Comparison of ENCODE assay signal across 24 cellular contexts in genomic region chr4:92677805-92678204, GRCh38.
"Had no signal": no experiment of that assay in that cellular context is flagged by ENCODE, and none has a peak within 500 bp of the region (broad histone marks: within the 10 kb centered on the region; RNA-seq: fewer than 3 reads in every experiment).

No MANE protein-coding gene starts in this region.

- H3K4me1 ChIP-seq: colonic mucosa, esophagus muscularis mucosa, foreskin keratinocyte, gastrocnemius medialis, gastroesophageal sphincter, heart left ventricle, heart right ventricle had no signal

- ATAC-seq: effector memory CD8-positive, alpha-beta T cell; esophagus mucosa; foreskin keratinocyte; gastrocnemius medialis; gastroesophageal sphincter; heart left ventricle; heart right ventricle had no signal

- H3K36me3 ChIP-seq: colonic mucosa, esophagus muscularis mucosa, esophagus squamous epithelium, gastrocnemius medialis, gastroesophageal sphincter, heart left ventricle, heart right ventricle had no signal

- H3K27ac ChIP-seq: colonic mucosa, coronary artery, dorsolateral prefrontal cortex, epithelial cell of prostate, esophagus muscularis mucosa, esophagus squamous epithelium, foreskin keratinocyte, gastrocnemius medialis, gastroesophageal sphincter, heart left ventricle, heart right ventricle had no signal

- H3K4me3 ChIP-seq: colonic mucosa, coronary artery, dorsolateral prefrontal cortex, esophagus muscularis mucosa, esophagus squamous epithelium, gastrocnemius medialis, gastroesophageal sphincter, heart left ventricle, heart right ventricle had no signal

- H3K9me3 ChIP-seq: colonic mucosa, esophagus muscularis mucosa, esophagus squamous epithelium, gastrocnemius medialis, gastroesophageal sphincter, heart right ventricle had no signal

- H3K27me3 ChIP-seq: colonic mucosa, dorsolateral prefrontal cortex, esophagus muscularis mucosa, esophagus squamous epithelium, foreskin keratinocyte, gastrocnemius medialis, gastroesophageal sphincter, heart left ventricle, heart right ventricle had no signal

- DNase-seq: colonic mucosa; cortex of kidney; dermis blood vessel endothelial cell; dorsolateral prefrontal cortex; effector CD4-positive, alpha-beta T cell; effector CD8-positive, alpha-beta T cell; effector memory CD4-positive, alpha-beta T cell; effector memory CD8-positive, alpha-beta T cell; endodermal cell; erythroblast; esophagus squamous epithelium; foreskin fibroblast; foreskin keratinocyte; foreskin melanocyte; gastrocnemius medialis; glutamatergic neuron; head of caudate nucleus; heart left ventricle; heart right ventricle had no signal
